Comparison of ENCODE assay signal across 11 cellular contexts in the genomic region with DNA sequence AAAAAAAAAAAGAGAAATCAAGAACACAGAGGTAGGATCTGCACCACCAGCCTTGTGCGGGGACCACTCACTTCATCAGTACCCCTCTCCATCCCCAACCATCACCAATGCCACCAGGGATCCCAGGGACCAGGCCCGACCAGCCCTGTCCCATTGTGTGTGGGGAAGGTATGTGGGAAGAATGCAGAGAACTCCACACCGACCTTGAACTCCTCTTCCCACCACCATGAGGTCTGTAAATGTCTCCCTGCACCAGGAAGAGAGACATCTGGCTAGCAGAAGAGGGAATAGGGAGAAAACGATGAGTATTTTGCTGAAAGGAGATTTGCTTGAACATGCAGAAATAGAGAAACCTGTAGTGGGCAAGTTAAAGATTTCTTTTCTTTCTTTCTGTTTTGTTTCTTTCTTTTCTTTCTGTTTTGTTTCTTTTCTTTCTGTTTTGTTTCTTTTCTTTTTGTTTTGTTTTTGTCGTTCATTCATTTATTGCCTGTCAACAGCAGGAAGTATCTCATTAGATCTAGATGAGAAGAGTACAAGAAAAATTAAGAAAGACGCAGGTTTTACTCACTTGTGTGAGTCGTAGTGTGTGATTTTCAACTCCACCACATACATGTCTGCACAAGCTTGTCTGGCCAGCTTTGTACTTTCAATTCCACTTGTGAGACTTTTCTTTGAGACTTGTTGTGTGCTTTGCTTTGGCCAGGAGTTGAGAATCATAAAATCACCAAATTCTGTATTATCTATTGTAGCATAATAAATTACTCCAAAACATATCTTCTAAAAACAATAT.
A peak's percentile ranks its signal among the peaks of the same experiment; 100 is the strongest.
DNase-seq lines count a peak whose midpoint lies in the region; ATAC-seq and TF ChIP-seq lines count a peak whose summit lies in the region.
"Had no signal": no experiment of that assay in that cellular context is flagged by ENCODE, and none has a peak within 500 bp of the region (broad histone marks: within the 10 kb centered on the region; RNA-seq: fewer than 3 reads in every experiment).

No MANE protein-coding gene starts in this region.

- DNase-seq in GM12865 (ENCODE audit: low read depth) (peak; percentile 62), breast epithelium (ENCODE audit: low spot score in 2 of 2) (no peak), right lobe of liver (peak in 2 of 3 donors; percentile 3 to 20), thyroid gland (no peak), BE2C (no peak)
- DNase-seq: colonic mucosa, islet precursor cell had no signal

- intact Hi-C loops in breast epithelium (cut with DNase I; ENCODE audit: low total_unique reads) (no loop called here), right lobe of liver (cut with DNase I) (loop anchor here (10.0 kb wide), 3 partner anchors 163 to 263 kb away; partner anchors contain the start of gene ZFP36L2 (in 1 of the 2)), thyroid gland (cut with DNase I) (loop anchor here (10.0 kb wide), 2 partner anchors 163 to 513 kb away; no protein-coding TSS in a partner anchor)

- no peaks in the 10 kb centered on the region for H4K20me1 ChIP-seq in BLaER1

- no peak overlapping the region for H3K4me3 ChIP-seq in BLaER1
- no peak overlapping the region for H3K4me3 ChIP-seq in GM12865 (ENCODE audit: low read depth, low read length)
- H3K4me3 ChIP-seq in breast epithelium, result no peak overlapping the region
- H3K4me3 ChIP-seq in right lobe of liver, result no peak overlapping the region
- no peak overlapping the region for H3K4me3 ChIP-seq in thyroid gland (replicated peaks in 1 of 3)
- H3K4me3 ChIP-seq in BE2C (ENCODE audit: low read depth, low read length), result no peak overlapping the region
- H3K4me3 ChIP-seq: colonic mucosa, right atrium auricular region had no signal

- no peak overlapping the region for H3K9ac ChIP-seq in BLaER1

- 48% methylated on average over 6 of the region's 7 CpGs for WGBS in right lobe of liver (ENCODE audit: insufficient coverage, low coverage, low lambda C conversion rate, missing lambda C conversion rate)
- WGBS in thyroid gland, 2 donors, result 68 to 83% methylated on average over 7 of the region's 7 CpGs

- ATAC-seq in right lobe of liver (no peak), GM19467 (IDR thresholded peaks at IDR 0.05; ENCODE audit: unreplicated experiment) (no peak), HG03095 (IDR thresholded peaks at IDR 0.05; ENCODE audit: unreplicated experiment) (no peak)

- TF ChIP-seq CTCF in GM12865 (IDR thresholded peaks at IDR 0.05; ENCODE audit: insufficient read depth, low read depth, low read length, missing control alignments) (no peak), breast epithelium (IDR thresholded peaks at IDR 0.05) (no peak), right lobe of liver (IDR thresholded peaks at IDR 0.05) (no peak), thyroid gland (IDR thresholded peaks at IDR 0.05) (no peak), BE2C (IDR thresholded peaks at IDR 0.05; ENCODE audit: low read depth, low read length) (no peak)

- H3K4me2 ChIP-seq in BLaER1, result peak overlapping the region; percentile 4; the same call in 1 of the 2 replicates

- H3K4me1 ChIP-seq in BLaER1, result peaks cover 98% of the 10 kb centered on the region
- peaks cover 0 to 1% of the 10 kb centered on the region in 2 donors for H3K4me1 ChIP-seq in breast epithelium
- peaks cover 0 to 11% (median 0%) of the 10 kb centered on the region in 4 donors for H3K4me1 ChIP-seq in right lobe of liver
- peaks cover 13 to 23% of the 10 kb centered on the region in 2 donors for H3K4me1 ChIP-seq in thyroid gland
- peaks cover 14% of the 10 kb centered on the region for H3K4me1 ChIP-seq in BE2C

- TF ChIP-seq POLR2A in breast epithelium (IDR thresholded peaks at IDR 0.05), result no peak
- TF ChIP-seq POLR2A in right lobe of liver (IDR thresholded peaks at IDR 0.05), result no peak
- no peak for TF ChIP-seq POLR2A in thyroid gland (IDR thresholded peaks at IDR 0.05)

- H3K27me3 ChIP-seq in BLaER1 (no peaks in the 10 kb centered on the region), breast epithelium (no peaks in the 10 kb centered on the region), right lobe of liver (no peaks in the 10 kb centered on the region), thyroid gland (no peaks in the 10 kb centered on the region), BE2C (no peaks in the 10 kb centered on the region)
- H3K27me3 ChIP-seq: colonic mucosa, right atrium auricular region had no signal

- H3K36me3 ChIP-seq in BLaER1, result no peaks in the 10 kb centered on the region
- no peaks in the 10 kb centered on the region for H3K36me3 ChIP-seq in breast epithelium
- no peaks in the 10 kb centered on the region for H3K36me3 ChIP-seq in right lobe of liver
- H3K36me3 ChIP-seq in thyroid gland, result no peaks in the 10 kb centered on the region
- no peaks in the 10 kb centered on the region for H3K36me3 ChIP-seq in BE2C
- H3K36me3 ChIP-seq: colonic mucosa, right atrium auricular region had no signal

- H3K27ac ChIP-seq in BLaER1 (peak overlapping the region; percentile 30; the same call in 1 of the 2 replicates), breast epithelium (peak overlapping the region; percentile 3 to 23), right lobe of liver (no peak overlapping the region), thyroid gland (no peak overlapping the region)
- H3K27ac ChIP-seq: colonic mucosa, right atrium auricular region had no signal

- H3K9me3 ChIP-seq in BLaER1, result no peaks in the 10 kb centered on the region
- H3K9me3 ChIP-seq in breast epithelium, result no peaks in the 10 kb centered on the region
- H3K9me3 ChIP-seq in right lobe of liver, result no peaks in the 10 kb centered on the region
- no peaks in the 10 kb centered on the region for H3K9me3 ChIP-seq in thyroid gland
- H3K9me3 ChIP-seq in BE2C, result no peaks in the 10 kb centered on the region
- H3K9me3 ChIP-seq: colonic mucosa, right atrium auricular region had no signal

Comparison
In these comparisons a context has a peak if more than half of its experiments do, and no peak if none do; other contexts are left out.
1. H3K27ac ChIP-seq: peak in BLaER1 (single experiment) and breast epithelium (2 of 2); none in right lobe of liver (0 of 3) and thyroid gland (0 of 3).
2. DNase-seq: peak in GM12865 (single experiment) and right lobe of liver (2 of 3); none in breast epithelium (0 of 2), thyroid gland (0 of 2) and BE2C (single experiment).